In genomic region chr6:15260099-15260821, GRCh38 we compare ENCODE assay signal across 12 cellular contexts. TPM values are rescaled to one million over a fixed set of nuclear protein-coding genes. Genes with fewer than 3 reads are reported as not detected.
DNase-seq lines count a peak whose midpoint lies in the region; ATAC-seq and TF ChIP-seq lines count a peak whose summit lies in the region.
"Had no signal": no experiment of that assay in that cellular context is flagged by ENCODE, and none has a peak within 500 bp of the region (broad histone marks: within the 10 kb centered on the region; RNA-seq: fewer than 3 reads in every experiment).

No MANE protein-coding gene starts in this region.

- no peak overlapping the region for H3K4me3 ChIP-seq in fibroblast of villous mesenchyme (ENCODE audit: low read depth, low read length)
- no peak overlapping the region for H3K4me3 ChIP-seq in coronary artery
- H3K4me3 ChIP-seq: pancreas, Peyer's patch had no signal

- peak overlapping the region; percentile 13 for H3K27ac Mint-ChIP-seq in activated CD4-positive, alpha-beta memory T cell treated with anti-CD3 and anti-CD28 coated beads for 36 hours
- H3K27ac Mint-ChIP-seq in activated CD4-positive, alpha-beta memory T cell treated with anti-CD3 and anti-CD28 coated beads, Interleukin-2, amount 10 ng/mL, durations not matched to agents 7 days and 5 days, result no peak overlapping the region
- peak overlapping the region; percentile 53 for H3K27ac Mint-ChIP-seq in T-helper 17 cell

- no peaks in the 10 kb centered on the region for H3K9me3 Mint-ChIP-seq in activated CD4-positive, alpha-beta memory T cell treated with anti-CD3 and anti-CD28 coated beads for 36 hours
- no peaks in the 10 kb centered on the region for H3K9me3 Mint-ChIP-seq in activated CD4-positive, alpha-beta memory T cell treated with anti-CD3 and anti-CD28 coated beads, Interleukin-2, amount 10 ng/mL, durations not matched to agents 7 days and 5 days

- no peak for ATAC-seq in T-helper 17 cell
- ATAC-seq: pancreas had no signal

- DNase-seq in activated CD4-positive, alpha-beta memory T cell treated with anti-CD3 and anti-CD28 coated beads for 36 hours, result no peak
- no peak for DNase-seq in activated CD4-positive, alpha-beta memory T cell treated with anti-CD3 and anti-CD28 coated beads, Interleukin-2, amount 10 ng/mL, durations not matched to agents 7 days and 5 days
- DNase-seq in T-helper 17 cell (no peak), fibroblast of villous mesenchyme (ENCODE audit: low read depth) (peak; percentile 86), stromal cell of bone marrow (ENCODE audit: low read depth) (peak; percentile 52), NCI-H510A treated with DMSO at 0.1 percent for 48 hours (lab: John Stamatoyannopoulos, UW) (no peak), GDM1 (lab: John Stamatoyannopoulos, UW) (no peak), coronary artery (ENCODE audit: low spot score) (no peak)
- DNase-seq: activated CD4-positive, alpha-beta T cell treated with anti-CD3 and anti-CD28 coated beads for 48 hours; NCI-H1436; pancreas; Peyer's patch had no signal

- H3K4me3 Mint-ChIP-seq in activated CD4-positive, alpha-beta memory T cell treated with anti-CD3 and anti-CD28 coated beads for 36 hours, result no peak overlapping the region
- no peak overlapping the region for H3K4me3 Mint-ChIP-seq in activated CD4-positive, alpha-beta memory T cell treated with anti-CD3 and anti-CD28 coated beads, Interleukin-2, amount 10 ng/mL, durations not matched to agents 7 days and 5 days
- peak overlapping the region; percentile 45 for H3K4me3 Mint-ChIP-seq in T-helper 17 cell

- peaks cover 94% of the 10 kb centered on the region for H3K4me1 Mint-ChIP-seq in activated CD4-positive, alpha-beta memory T cell treated with anti-CD3 and anti-CD28 coated beads for 36 hours (ENCODE audit: low read depth)
- peaks cover 90% of the 10 kb centered on the region for H3K4me1 Mint-ChIP-seq in activated CD4-positive, alpha-beta memory T cell treated with anti-CD3 and anti-CD28 coated beads, Interleukin-2, amount 10 ng/mL, durations not matched to agents 7 days and 5 days
- H3K4me1 Mint-ChIP-seq in T-helper 17 cell, result peaks cover 75% of the 10 kb centered on the region

- no peaks in the 10 kb centered on the region for H3K27me3 Mint-ChIP-seq in activated CD4-positive, alpha-beta memory T cell treated with anti-CD3 and anti-CD28 coated beads for 36 hours
- no peaks in the 10 kb centered on the region for H3K27me3 Mint-ChIP-seq in activated CD4-positive, alpha-beta memory T cell treated with anti-CD3 and anti-CD28 coated beads, Interleukin-2, amount 10 ng/mL, durations not matched to agents 7 days and 5 days
- no peaks in the 10 kb centered on the region for H3K27me3 Mint-ChIP-seq in T-helper 17 cell

- H3K27ac ChIP-seq in coronary artery, result no peak overlapping the region
- H3K27ac ChIP-seq: pancreas, Peyer's patch had no signal

- H3K36me3 Mint-ChIP-seq in activated CD4-positive, alpha-beta memory T cell treated with anti-CD3 and anti-CD28 coated beads for 36 hours, result peaks cover 53% of the 10 kb centered on the region
- peaks cover 51% of the 10 kb centered on the region for H3K36me3 Mint-ChIP-seq in activated CD4-positive, alpha-beta memory T cell treated with anti-CD3 and anti-CD28 coated beads, Interleukin-2, amount 10 ng/mL, durations not matched to agents 7 days and 5 days (ENCODE audit: low read depth)
- H3K36me3 Mint-ChIP-seq in T-helper 17 cell (ENCODE audit: low read depth), result no peaks in the 10 kb centered on the region

- CTCF ChIA-PET in activated CD4-positive, alpha-beta memory T cell treated with anti-CD3 and anti-CD28 coated beads for 36 hours (lab: Charles Lee), result no interaction called here
- CTCF ChIA-PET in activated CD4-positive, alpha-beta memory T cell treated with anti-CD3 and anti-CD28 coated beads, Interleukin-2, amount 10 ng/mL, durations not matched to agents 7 days and 5 days (lab: Charles Lee), result interaction anchor here (0.5 to 1.0 kb wide), 4 partner anchors 8 to 333 kb away, joined by 3 to 4 read pairs (median 3); no protein-coding TSS in a partner anchor

- TF ChIP-seq CTCF in fibroblast of villous mesenchyme (IDR thresholded peaks at IDR 0.05; ENCODE audit: insufficient read depth, low read depth, low read length) (no peak), coronary artery (IDR thresholded peaks at IDR 0.05) (no peak)

- no peaks in the 10 kb centered on the region for H3K9me3 ChIP-seq in T-helper 17 cell (ENCODE audit: control insufficient read depth, low read length, poor library complexity, severe bottlenecking)
- H3K9me3 ChIP-seq: pancreas, Peyer's patch had no signal

- POLR2A ChIA-PET in activated CD4-positive, alpha-beta memory T cell treated with anti-CD3 and anti-CD28 coated beads for 36 hours (lab: Charles Lee), result no interaction called here
- POLR2A ChIA-PET in activated CD4-positive, alpha-beta memory T cell treated with anti-CD3 and anti-CD28 coated beads, Interleukin-2, amount 10 ng/mL, durations not matched to agents 7 days and 5 days (lab: Charles Lee), result no interaction called here

- intact Hi-C loops in activated CD4-positive, alpha-beta memory T cell treated with anti-CD3 and anti-CD28 coated beads for 36 hours (cut with micrococcal nuclease), result no loop called here

RNA-seq across cellular contexts. Expression of gene JARID2, which starts 14.4 kb away (rescaled TPM):
- total RNA-seq in activated CD4-positive, alpha-beta memory T cell treated with anti-CD3 and anti-CD28 coated beads for 36 hours, result 10 to 100 TPM; 41.4 to 44.0 TPM
- total RNA-seq in activated CD4-positive, alpha-beta memory T cell treated with anti-CD3 and anti-CD28 coated beads, Interleukin-2, amount 10 ng/mL, durations not matched to agents 7 days and 5 days, result 10 to 100 TPM; 28.4 to 29.7 TPM
- total RNA-seq in T-helper 17 cell (10 to 100 TPM; 21.9 to 35.5 TPM), fibroblast of villous mesenchyme (8.7 and 9.1 TPM in 2 replicates)

Comparison
In these comparisons a context has a peak if more than half of its experiments do, and no peak if none do; other contexts are left out.
1. DNase-seq: peak in fibroblast of villous mesenchyme (single experiment) and stromal cell of bone marrow (single experiment); none in activated CD4-positive, alpha-beta memory T cell treated with anti-CD3 and anti-CD28 coated beads for 36 hours (single experiment), activated CD4-positive, alpha-beta memory T cell treated with anti-CD3 and anti-CD28 coated beads, Interleukin-2, amount 10 ng/mL, durations not matched to agents 7 days and 5 days (single experiment), T-helper 17 cell (0 of 3), NCI-H510A treated with DMSO at 0.1 percent for 48 hours (single experiment), GDM1 (single experiment) and coronary artery (single experiment).